In genomic region chr20:9815662-9816061, GRCh38 we compare ENCODE assay signal across 3 cellular contexts. TPM values are rescaled to one million over a fixed set of nuclear protein-coding genes. Genes with fewer than 3 reads are reported as not detected.
"Had no signal": no experiment of that assay in that cellular context is flagged by ENCODE, and none has a peak within 500 bp of the region (broad histone marks: within the 10 kb centered on the region; RNA-seq: fewer than 3 reads in every experiment).

No MANE protein-coding gene starts in this region.

- DNase-seq: GDM1, GF-D8 had no signal

RNA-seq across cellular contexts. Expression of gene PAK5, which starts 23.2 kb away (rescaled TPM):
- total RNA-seq: GM12878 had no signal
